In genomic region chr6:34295721-34296120, GRCh38 we compare ENCODE assay signal across 9 cellular contexts. TPM values are rescaled to one million over a fixed set of nuclear protein-coding genes. Genes with fewer than 3 reads are reported as not detected.
DNase-seq lines count a peak whose midpoint lies in the region; ATAC-seq and TF ChIP-seq lines count a peak whose summit lies in the region.
"Had no signal": no experiment of that assay in that cellular context is flagged by ENCODE, and none has a peak within 500 bp of the region (broad histone marks: within the 10 kb centered on the region; RNA-seq: fewer than 3 reads in every experiment).

No MANE protein-coding gene starts in this region.

- TF ChIP-seq CTCF in gastrocnemius medialis (IDR thresholded peaks at IDR 0.05 in 4 of 5, conservative IDR thresholded peaks at IDR 0.05 in 1 of 5) (no peak), tibial nerve (IDR thresholded peaks at IDR 0.05) (no peak), Calu3 (IDR thresholded peaks at IDR 0.05; ENCODE audit: unreplicated experiment) (no peak)

- H3K36me3 Mint-ChIP-seq in activated CD4-positive, alpha-beta T cell treated with anti-CD3 and anti-CD28 coated beads, Interleukin-2, amount 10 ng/mL, durations not matched to agents 7 days and 5 days (ENCODE audit: low read depth), result peaks cover 17% of the 10 kb centered on the region
- peaks cover 47% of the 10 kb centered on the region for H3K36me3 Mint-ChIP-seq in Calu3 (ENCODE audit: insufficient read depth, unreplicated experiment)

- CTCF ChIA-PET in activated CD4-positive, alpha-beta T cell treated with anti-CD3 and anti-CD28 coated beads, Interleukin-2, amount 10 ng/mL, durations not matched to agents 7 days and 5 days (lab: Charles Lee), result interaction anchor here (0.6 to 1.8 kb wide), 4 partner anchors 10 to 63 kb away, joined by 3 to 4 read pairs (median 4); no protein-coding TSS in a partner anchor
- CTCF ChIA-PET in Calu3 (lab: Charles Lee), result interaction anchor here (0.7 kb wide), 1 partner anchor 24 kb away, joined by 5 read pairs; no protein-coding TSS in a partner anchor

- no peaks in the 10 kb centered on the region for H3K27me3 Mint-ChIP-seq in activated CD4-positive, alpha-beta T cell treated with anti-CD3 and anti-CD28 coated beads, Interleukin-2, amount 10 ng/mL, durations not matched to agents 7 days and 5 days
- H3K27me3 Mint-ChIP-seq in Calu3 (ENCODE audit: unreplicated experiment), result no peaks in the 10 kb centered on the region

- TF ChIP-seq POLR2A in gastrocnemius medialis (IDR thresholded peaks at IDR 0.05) (no peak), tibial nerve (IDR thresholded peaks at IDR 0.05) (no peak)

- peaks cover 14% of the 10 kb centered on the region for H3K4me1 Mint-ChIP-seq in activated CD4-positive, alpha-beta T cell treated with anti-CD3 and anti-CD28 coated beads, Interleukin-2, amount 10 ng/mL, durations not matched to agents 7 days and 5 days
- H3K4me1 Mint-ChIP-seq in Calu3 (ENCODE audit: low read depth, unreplicated experiment), result peaks cover 8% of the 10 kb centered on the region

- TF ChIP-seq EP300 in tibial nerve (IDR thresholded peaks at IDR 0.05), result no peak

- peak overlapping the region; percentile 1 for H3K4me3 Mint-ChIP-seq in activated CD4-positive, alpha-beta T cell treated with anti-CD3 and anti-CD28 coated beads, Interleukin-2, amount 10 ng/mL, durations not matched to agents 7 days and 5 days
- no peak overlapping the region for H3K4me3 Mint-ChIP-seq in Calu3 (ENCODE audit: low read depth, unreplicated experiment)

- H3K27me3 ChIP-seq in gastrocnemius medialis (no peaks in the 10 kb centered on the region), tibial nerve (no peaks in the 10 kb centered on the region)

- DNase-seq in activated CD4-positive, alpha-beta T cell treated with anti-CD3 and anti-CD28 coated beads, Interleukin-2, amount 10 ng/mL, durations not matched to agents 7 days and 5 days, result peak; percentile 24
- no peak for DNase-seq in activated CD4-positive, alpha-beta T cell treated with anti-CD3 and anti-CD28 coated beads, Interleukin-2, amount 50 U/mL, for 1 hour
- DNase-seq in M059J (ENCODE audit: low read depth) (peak; percentile 44), gastrocnemius medialis (peak in 1 of 2 donors; percentile 50), NCI-H748 (lab: John Stamatoyannopoulos, UW; ENCODE audit: unreplicated experiment) (no peak), tibial nerve (ENCODE audit: low spot score in 2 of 2) (no peak), Calu3 (no peak)

- no TSS peak for BruUV-seq in Calu3 (replicated peaks; lab: Mats Ljungman, UMichigan)

- H3K4me1 ChIP-seq in gastrocnemius medialis, result peaks cover 57 to 70% of the 10 kb centered on the region in 2 donors
- peaks cover 0 to 19% (median 0%) of the 10 kb centered on the region in 4 donors for H3K4me1 ChIP-seq in tibial nerve

- H3K4me3 ChIP-seq in gastrocnemius medialis (no peak overlapping the region), tibial nerve (no peak overlapping the region)

- in situ Hi-C loops in gastrocnemius medialis (cut with MboI; ENCODE audit: low sequenced_read_pairs in 4 of 4), result loop anchor here in 1 of 4 donors (25.0 kb wide), 1 partner anchor 558 kb away; the partner anchor contains the start of gene IP6K3

- H3K36me3 ChIP-seq in gastrocnemius medialis (peaks cover 0 to 17% of the 10 kb centered on the region in 2 donors), tibial nerve (peaks cover 0 to 43% (median 7%) of the 10 kb centered on the region in 3 donors)

- peak; percentile 71 for ATAC-seq in HG02571 (IDR thresholded peaks at IDR 0.05; ENCODE audit: unreplicated experiment)
- ATAC-seq in gastrocnemius medialis, result peak; percentile 70 to 87
- ATAC-seq: HepG2 had no signal

- WGBS in tibial nerve, 2 donors, result 73 to 79% methylated on average over 3 of the region's 3 CpGs

- no peaks in the 10 kb centered on the region for H3K9me3 Mint-ChIP-seq in activated CD4-positive, alpha-beta T cell treated with anti-CD3 and anti-CD28 coated beads, Interleukin-2, amount 10 ng/mL, durations not matched to agents 7 days and 5 days
- H3K9me3 Mint-ChIP-seq in Calu3 (ENCODE audit: low read depth, unreplicated experiment), result no peaks in the 10 kb centered on the region

- H3K27ac ChIP-seq in gastrocnemius medialis, result peak overlapping the region; percentile 80 to 90 (median 88)
- H3K27ac ChIP-seq in tibial nerve, result no peak overlapping the region

- intact Hi-C loops in gastrocnemius medialis (cut with DNase I; ENCODE audit: low total_unique reads) (no loop called here), Calu3 (cut with micrococcal nuclease; ENCODE audit: unreplicated experiment) (no loop called here)

- H3K9me3 ChIP-seq in gastrocnemius medialis, result no peaks in the 10 kb centered on the region
- H3K9me3 ChIP-seq in tibial nerve, result no peaks in the 10 kb centered on the region

- H3K27ac Mint-ChIP-seq in activated CD4-positive, alpha-beta T cell treated with anti-CD3 and anti-CD28 coated beads, Interleukin-2, amount 10 ng/mL, durations not matched to agents 7 days and 5 days, result peak overlapping the region; percentile 64
- no peak overlapping the region for H3K27ac Mint-ChIP-seq in Calu3 (ENCODE audit: unreplicated experiment)

- POLR2A ChIA-PET in activated CD4-positive, alpha-beta T cell treated with anti-CD3 and anti-CD28 coated beads, Interleukin-2, amount 10 ng/mL, durations not matched to agents 7 days and 5 days (lab: Charles Lee), result interaction anchor here (0.6 kb wide), 1 partner anchor 24 kb away, joined by 5 read pairs; no protein-coding TSS in a partner anchor

RNA-seq across cellular contexts. Expression of gene SMIM29, which starts 46.9 kb away (rescaled TPM):
- total RNA-seq in activated CD4-positive, alpha-beta T cell treated with anti-CD3 and anti-CD28 coated beads, Interleukin-2, amount 10 ng/mL, durations not matched to agents 7 days and 5 days, result 10 to 100 TPM; 22.4 to 23.1 TPM
- 50.5 and 73.3 TPM in 2 replicates for total RNA-seq in M059J (2014; rRNA removed; shearing (Covaris generic))
- 10 to 100 TPM; 21.4 to 39.5 (median 33.4) TPM for total RNA-seq in gastrocnemius medialis
- 10 to 100 TPM; 36.3 to 51.9 (median 42.9) TPM for total RNA-seq in tibial nerve
- total RNA-seq in Calu3 (2022), result 59.2 and 68.6 TPM in 2 replicates

RNA-seq across cellular contexts. Expression of gene HMGA1, which starts 59.0 kb away (rescaled TPM):
- total RNA-seq in activated CD4-positive, alpha-beta T cell treated with anti-CD3 and anti-CD28 coated beads, Interleukin-2, amount 10 ng/mL, durations not matched to agents 7 days and 5 days, result 100 to 1,000 TPM; 291 to 318 TPM
- total RNA-seq in M059J (2014; rRNA removed; shearing (Covaris generic)), result 124 and 169 TPM in 2 replicates
- total RNA-seq in gastrocnemius medialis (100 to 1,000 TPM in 3 of 4 donors, 10 to 100 TPM in 1; 74.1 to 163 (median 154) TPM), tibial nerve (10 to 100 TPM in 1 of 4 donors, 1 to 10 TPM in 3; 6.5 to 32.7 (median 7.8) TPM), Calu3 (2022) (1,138 and 1,378 TPM in 2 replicates)

Comparison
In these comparisons a context has a peak if more than half of its experiments do, and no peak if none do; other contexts are left out.
1. DNase-seq: peak in activated CD4-positive, alpha-beta T cell treated with anti-CD3 and anti-CD28 coated beads, Interleukin-2, amount 10 ng/mL, durations not matched to agents 7 days and 5 days (single experiment) and M059J (single experiment); none in activated CD4-positive, alpha-beta T cell treated with anti-CD3 and anti-CD28 coated beads, Interleukin-2, amount 50 U/mL, for 1 hour (single experiment), NCI-H748 (single experiment), tibial nerve (0 of 2) and Calu3 (single experiment).
2. H3K27ac ChIP-seq: peak in gastrocnemius medialis (4 of 4); none in tibial nerve (0 of 4).